In genomic region chr6:37868447-37868825, GRCh38 we compare ENCODE assay signal across 11 cellular contexts. TPM values are rescaled to one million over a fixed set of nuclear protein-coding genes. Genes with fewer than 3 reads are reported as not detected.
DNase-seq lines count a peak whose midpoint lies in the region; ATAC-seq and TF ChIP-seq lines count a peak whose summit lies in the region.
"Had no signal": no experiment of that assay in that cellular context is flagged by ENCODE, and none has a peak within 500 bp of the region (broad histone marks: within the 10 kb centered on the region; RNA-seq: fewer than 3 reads in every experiment).

No MANE protein-coding gene starts in this region.

- BruUV-seq in Caco-2 (replicated peaks; lab: Mats Ljungman, UMichigan): no TSS peak

- H3K27ac Mint-ChIP-seq in Caco-2 (ENCODE audit: unreplicated experiment): no peak overlapping the region

- peaks cover 23% of the 10 kb centered on the region for H3K36me3 Mint-ChIP-seq in Caco-2 (ENCODE audit: insufficient read depth, unreplicated experiment)

- CTCF ChIA-PET in Caco-2 (lab: Charles Lee): no interaction called here

- H3K4me3 ChIP-seq in MG63 (no peak overlapping the region), Caco-2 (ENCODE audit: low read depth, low read length) (no peak overlapping the region)
- H3K4me3 ChIP-seq: coronary artery had no signal

- H3K27me3 ChIP-seq in MG63 (no peaks in the 10 kb centered on the region), Caco-2 (replicated peaks; ENCODE audit: control insufficient read depth, insufficient read depth, low read length) (no peaks in the 10 kb centered on the region)

- H3K4me3 Mint-ChIP-seq in Caco-2 (ENCODE audit: unreplicated experiment): no peak overlapping the region

- no peaks in the 10 kb centered on the region for H3K9me3 Mint-ChIP-seq in Caco-2 (ENCODE audit: unreplicated experiment)

- peaks cover 7% of the 10 kb centered on the region for H3K9me3 ChIP-seq in MG63
- no peaks in the 10 kb centered on the region for H3K9me3 ChIP-seq in Caco-2

- POLR2A ChIA-PET in Caco-2 (lab: Charles Lee): no interaction called here

- intact Hi-C loops in Caco-2 (cut with micrococcal nuclease; ENCODE audit: unreplicated experiment): loop anchor here (10.0 kb wide), 1 partner anchor 146 kb away; no protein-coding TSS in a partner anchor

- H3K27me3 Mint-ChIP-seq in Caco-2 (ENCODE audit: insufficient read depth, unreplicated experiment): no peaks in the 10 kb centered on the region

- H3K4me1 Mint-ChIP-seq in Caco-2 (ENCODE audit: low read depth, unreplicated experiment): peaks cover 27% of the 10 kb centered on the region

- no peaks in the 10 kb centered on the region; the same call in 1 of the 2 replicates for H3K4me1 ChIP-seq in Caco-2

- no peak for ATAC-seq in GM18868 (IDR thresholded peaks at IDR 0.05; ENCODE audit: unreplicated experiment)

- TF ChIP-seq CTCF in Caco-2 (IDR thresholded peaks at IDR 0.05; ENCODE audit: insufficient read depth in 1 of 2, low read depth in 1 of 2, low read length in 1 of 2, severe bottlenecking in 1 of 2, unreplicated experiment in 1 of 2): no peak

- DNase-seq in EL: peak; percentile 80
- DNase-seq in MG63: peak; percentile 22
- DNase-seq in dermis blood vessel endothelial cell: peak; percentile 53
- DNase-seq in non-pigmented ciliary epithelial cell (ENCODE audit: low read depth): peak; percentile 46
- DNase-seq in iPS-NIHi7 (ENCODE audit: extremely low spot score): no peak
- no peak for DNase-seq in DMS79 (lab: John Stamatoyannopoulos, UW)
- no peak for DNase-seq in Caco-2
- DNase-seq: left cardiac atrium, NCI-H1092 had no signal

- H3K36me3 ChIP-seq in MG63: peaks cover 9% of the 10 kb centered on the region
- no peaks in the 10 kb centered on the region for H3K36me3 ChIP-seq in Caco-2 (ENCODE audit: control insufficient read depth, insufficient read depth, low read length)

RNA-seq across cellular contexts. Expression of gene ZFAND3, which starts 48.9 kb away (rescaled TPM):
- 26.2 and 31.0 TPM in 2 replicates for total RNA-seq in MG63 (2014; rRNA removed; shearing (Covaris generic); ENCODE audit: low replicate concordance)
- total RNA-seq in dermis blood vessel endothelial cell (16.7 and 28.2 TPM in 2 replicates), Caco-2 (2022) (91.1 and 107 TPM in 2 replicates)

Comparison
In these comparisons a context has a peak if more than half of its experiments do, and no peak if none do; other contexts are left out.
1. DNase-seq: peak in EL (single experiment), MG63 (single experiment), dermis blood vessel endothelial cell (single experiment) and non-pigmented ciliary epithelial cell (single experiment); none in iPS-NIHi7 (single experiment), DMS79 (single experiment) and Caco-2 (0 of 2).